ENCODE assay signal across 16 cellular contexts in genomic region chr14:91893659-91894058, GRCh38. TPM values are rescaled to one million over a fixed set of nuclear protein-coding genes. Genes with fewer than 3 reads are reported as not detected.
DNase-seq lines count a peak whose midpoint lies in the region; ATAC-seq and TF ChIP-seq lines count a peak whose summit lies in the region.
"Had no signal": no experiment of that assay in that cellular context is flagged by ENCODE, and none has a peak within 500 bp of the region (broad histone marks: within the 10 kb centered on the region; RNA-seq: fewer than 3 reads in every experiment).

No MANE protein-coding gene starts in this region.

- intact Hi-C loops in activated CD4-positive, alpha-beta T cell treated with anti-CD3 and anti-CD28 coated beads for 36 hours (cut with DNase I, micrococcal nuclease), result loop anchor here (1.0 to 2.0 kb wide), 3 partner anchors 20 to 57 kb away; no protein-coding TSS in a partner anchor
- intact Hi-C loops in activated CD4-positive, alpha-beta memory T cell treated with anti-CD3 and anti-CD28 coated beads for 36 hours (cut with micrococcal nuclease), result loop anchor here (1.0 kb wide), 1 partner anchor 20 kb away; no protein-coding TSS in a partner anchor
- intact Hi-C loops in breast epithelium (cut with DNase I; ENCODE audit: low total_unique reads), result no loop called here

- DNase-seq in activated CD4-positive, alpha-beta T cell treated with anti-CD3 and anti-CD28 coated beads for 36 hours, result peak; percentile 78
- DNase-seq in activated CD4-positive, alpha-beta T cell treated with anti-CD3 and anti-CD28 coated beads for 4 hours, result no peak
- peak; percentile 76 for DNase-seq in activated CD4-positive, alpha-beta memory T cell treated with anti-CD3 and anti-CD28 coated beads for 36 hours
- DNase-seq in breast epithelium (ENCODE audit: low spot score in 2 of 2), result no peak
- DNase-seq in stimulated activated CD4-positive, alpha-beta T cell treated with anti-CD3 and anti-CD28 coated beads, Interleukin-4, amount 100 ng/mL, for 24 hours, result peak; percentile 40
- DNase-seq in nucleus accumbens (lab: John Stamatoyannopoulos, UW), result no peak
- DNase-seq in NCI-H1092 (lab: John Stamatoyannopoulos, UW), result no peak
- DNase-seq: amniotic stem cell, colonic mucosa, GDM1, naive B cell, NCI-H187, NCI-H774, psoas muscle had no signal

- no peaks in the 10 kb centered on the region for H3K9me3 Mint-ChIP-seq in activated CD4-positive, alpha-beta T cell treated with anti-CD3 and anti-CD28 coated beads for 36 hours (ENCODE audit: low read depth)
- H3K9me3 Mint-ChIP-seq in activated CD4-positive, alpha-beta memory T cell treated with anti-CD3 and anti-CD28 coated beads for 36 hours, result no peaks in the 10 kb centered on the region
- H3K9me3 Mint-ChIP-seq: naive B cell had no signal

- H3K4me3 Mint-ChIP-seq in activated CD4-positive, alpha-beta T cell treated with anti-CD3 and anti-CD28 coated beads for 36 hours, result no peak overlapping the region
- peak overlapping the region; percentile 20 for H3K4me3 Mint-ChIP-seq in activated CD4-positive, alpha-beta memory T cell treated with anti-CD3 and anti-CD28 coated beads for 36 hours
- H3K4me3 Mint-ChIP-seq: naive B cell had no signal

- TF ChIP-seq CTCF in breast epithelium (IDR thresholded peaks at IDR 0.05), result no peak

- peaks cover 6 to 36% of the 10 kb centered on the region in 2 donors for H3K4me1 ChIP-seq in breast epithelium
- H3K4me1 ChIP-seq: colonic mucosa had no signal

- H3K36me3 ChIP-seq in breast epithelium, result no peaks in the 10 kb centered on the region
- H3K36me3 ChIP-seq: colonic mucosa had no signal

- peaks cover 49% of the 10 kb centered on the region for H3K4me1 Mint-ChIP-seq in activated CD4-positive, alpha-beta T cell treated with anti-CD3 and anti-CD28 coated beads for 36 hours
- H3K4me1 Mint-ChIP-seq in activated CD4-positive, alpha-beta memory T cell treated with anti-CD3 and anti-CD28 coated beads for 36 hours (ENCODE audit: low read depth), result peaks cover 47% of the 10 kb centered on the region

- TF ChIP-seq POLR2A in breast epithelium (IDR thresholded peaks at IDR 0.05), result no peak

- H3K27ac Mint-ChIP-seq in activated CD4-positive, alpha-beta T cell treated with anti-CD3 and anti-CD28 coated beads for 36 hours, result peak overlapping the region; percentile 89
- H3K27ac Mint-ChIP-seq in activated CD4-positive, alpha-beta memory T cell treated with anti-CD3 and anti-CD28 coated beads for 36 hours, result peak overlapping the region; percentile 81

- CTCF ChIA-PET in activated CD4-positive, alpha-beta T cell treated with anti-CD3 and anti-CD28 coated beads for 36 hours (lab: Charles Lee), result interaction anchor here (0.6 to 1.7 kb wide), 6 partner anchors 13 to 92 kb away, joined by 3 to 8 read pairs (median 4); no protein-coding TSS in a partner anchor
- CTCF ChIA-PET in activated CD4-positive, alpha-beta memory T cell treated with anti-CD3 and anti-CD28 coated beads for 36 hours (lab: Charles Lee), result interaction anchor here (0.7 to 1.3 kb wide), 7 partner anchors 17 to 383 kb away, joined by 3 to 6 read pairs (median 3); no protein-coding TSS in a partner anchor

- peaks cover 3% of the 10 kb centered on the region for H3K36me3 Mint-ChIP-seq in activated CD4-positive, alpha-beta T cell treated with anti-CD3 and anti-CD28 coated beads for 36 hours (ENCODE audit: low read depth)
- H3K36me3 Mint-ChIP-seq in activated CD4-positive, alpha-beta memory T cell treated with anti-CD3 and anti-CD28 coated beads for 36 hours, result no peaks in the 10 kb centered on the region
- H3K36me3 Mint-ChIP-seq: naive B cell had no signal

- no peaks in the 10 kb centered on the region for H3K27me3 ChIP-seq in breast epithelium
- H3K27me3 ChIP-seq: colonic mucosa, hepatocyte had no signal

- H3K4me3 ChIP-seq in breast epithelium, result no peak overlapping the region
- H3K4me3 ChIP-seq: colonic mucosa, hepatocyte, psoas muscle had no signal

- POLR2A ChIA-PET in activated CD4-positive, alpha-beta T cell treated with anti-CD3 and anti-CD28 coated beads for 36 hours (lab: Charles Lee), result no interaction called here
- POLR2A ChIA-PET in activated CD4-positive, alpha-beta memory T cell treated with anti-CD3 and anti-CD28 coated beads for 36 hours (lab: Charles Lee), result interaction anchor here (0.7 kb wide), 1 partner anchor 20 kb away, joined by 3 read pairs; no protein-coding TSS in a partner anchor

- ATAC-seq in activated CD4-positive, alpha-beta T cell treated with anti-CD3 and anti-CD28 coated beads for 36 hours, result peak; percentile 82
- ATAC-seq in GM21737 (IDR thresholded peaks at IDR 0.05; ENCODE audit: unreplicated experiment), result no peak
- ATAC-seq: psoas muscle had no signal

- no peaks in the 10 kb centered on the region for H3K9me3 ChIP-seq in breast epithelium
- H3K9me3 ChIP-seq: colonic mucosa, psoas muscle had no signal

- H3K27me3 Mint-ChIP-seq in activated CD4-positive, alpha-beta T cell treated with anti-CD3 and anti-CD28 coated beads for 36 hours, result no peaks in the 10 kb centered on the region
- no peaks in the 10 kb centered on the region for H3K27me3 Mint-ChIP-seq in activated CD4-positive, alpha-beta memory T cell treated with anti-CD3 and anti-CD28 coated beads for 36 hours

- peak overlapping the region; percentile 89 to 92 for H3K27ac ChIP-seq in breast epithelium
- H3K27ac ChIP-seq: colonic mucosa, hepatocyte, psoas muscle had no signal

RNA-seq across cellular contexts. Expression of gene TC2N, which starts 26.3 kb away (rescaled TPM):
- 10 to 100 TPM; 48.8 to 49.3 TPM for total RNA-seq in activated CD4-positive, alpha-beta T cell treated with anti-CD3 and anti-CD28 coated beads for 36 hours
- total RNA-seq in activated CD4-positive, alpha-beta memory T cell treated with anti-CD3 and anti-CD28 coated beads for 36 hours, result 10 to 100 TPM; 44.9 to 46.6 TPM
- 100 to 1,000 TPM in 2 of 3 donors, 10 to 100 TPM in 1; 36.6 to 169 (median 166) TPM for total RNA-seq in breast epithelium

RNA-seq across cellular contexts. Expression of gene FBLN5, which starts 53.8 kb away (rescaled TPM):
- 1 to 10 TPM; 3.0 to 4.7 TPM for total RNA-seq in activated CD4-positive, alpha-beta T cell treated with anti-CD3 and anti-CD28 coated beads for 36 hours
- total RNA-seq in activated CD4-positive, alpha-beta memory T cell treated with anti-CD3 and anti-CD28 coated beads for 36 hours, result 1 to 10 TPM; 1.9 TPM
- 100 to 1,000 TPM in 1 of 3 donors, 10 to 100 TPM in 2; 81.8 to 171 (median 83.2) TPM for total RNA-seq in breast epithelium

Comparison
In these comparisons a context has a peak if more than half of its experiments do, and no peak if none do; other contexts are left out.
1. DNase-seq: peak in activated CD4-positive, alpha-beta T cell treated with anti-CD3 and anti-CD28 coated beads for 36 hours (single experiment), activated CD4-positive, alpha-beta memory T cell treated with anti-CD3 and anti-CD28 coated beads for 36 hours (single experiment) and stimulated activated CD4-positive, alpha-beta T cell treated with anti-CD3 and anti-CD28 coated beads, Interleukin-4, amount 100 ng/mL, for 24 hours (single experiment); none in activated CD4-positive, alpha-beta T cell treated with anti-CD3 and anti-CD28 coated beads for 4 hours (0 of 2), breast epithelium (0 of 2), nucleus accumbens (0 of 56) and NCI-H1092 (single experiment).
2. RNA of gene FBLN5, which starts 53.8 kb away (total RNA-seq): 81.8 to 171 TPM in breast epithelium; 3.0 to 4.7 TPM in activated CD4-positive, alpha-beta T cell treated with anti-CD3 and anti-CD28 coated beads for 36 hours and 1.9 TPM in activated CD4-positive, alpha-beta memory T cell treated with anti-CD3 and anti-CD28 coated beads for 36 hours; every median in the first group is over 10 times any median in the second.